ENCODE assay signal across 9 cellular contexts in genomic region chr10:84204122-84204521, GRCh38. TPM values are rescaled to one million over a fixed set of nuclear protein-coding genes. Genes with fewer than 3 reads are reported as not detected.
DNase-seq lines count a peak whose midpoint lies in the region; ATAC-seq and TF ChIP-seq lines count a peak whose summit lies in the region.
"Had no signal": no experiment of that assay in that cellular context is flagged by ENCODE, and none has a peak within 500 bp of the region (broad histone marks: within the 10 kb centered on the region; RNA-seq: fewer than 3 reads in every experiment).

No MANE protein-coding gene starts in this region.

- no peak overlapping the region for H3K27ac Mint-ChIP-seq in Calu3 (ENCODE audit: unreplicated experiment)
- no peak overlapping the region for H3K27ac Mint-ChIP-seq in CD8-positive, alpha-beta T cell

- H3K27ac ChIP-seq in Panc1 (ENCODE audit: low read length) (no peak overlapping the region), right lobe of liver (no peak overlapping the region), upper lobe of left lung (no peak overlapping the region)
- H3K27ac ChIP-seq in CD8-positive, alpha-beta T cell (ENCODE audit: low read depth, low read length): no peak overlapping the region

- H3K9me3 Mint-ChIP-seq in Calu3 (ENCODE audit: low read depth, unreplicated experiment): no peaks in the 10 kb centered on the region
- no peaks in the 10 kb centered on the region for H3K9me3 Mint-ChIP-seq in CD8-positive, alpha-beta T cell

- H3K36me3 ChIP-seq in Panc1 (ENCODE audit: control insufficient read depth, insufficient read depth, low read length) (no peaks in the 10 kb centered on the region), right lobe of liver (no peaks in the 10 kb centered on the region), upper lobe of left lung (no peaks in the 10 kb centered on the region)
- H3K36me3 ChIP-seq in CD8-positive, alpha-beta T cell (ENCODE audit: insufficient read depth, low read length): no peaks in the 10 kb centered on the region

- TF ChIP-seq CTCF in GM13977 (IDR thresholded peaks at IDR 0.05; ENCODE audit: extremely low read depth, insufficient read depth, missing control alignments) (peak; percentile 74), Panc1 (IDR thresholded peaks at IDR 0.05) (peak; percentile 73), right lobe of liver (IDR thresholded peaks at IDR 0.05) (peak in 1 of 4 donors; percentile 29), Calu3 (IDR thresholded peaks at IDR 0.05; ENCODE audit: unreplicated experiment) (no peak), upper lobe of left lung (IDR thresholded peaks at IDR 0.05) (no peak)
- no peak for TF ChIP-seq CTCF in CD8-positive, alpha-beta T cell (IDR thresholded peaks at IDR 0.05)

- TF ChIP-seq POLR2A in right lobe of liver (IDR thresholded peaks at IDR 0.05): no peak
- no peak for TF ChIP-seq POLR2A in upper lobe of left lung (IDR thresholded peaks at IDR 0.05)

- intact Hi-C loops in Panc1 (cut with micrococcal nuclease; ENCODE audit: unreplicated experiment) (no loop called here), right lobe of liver (cut with DNase I) (no loop called here), Calu3 (cut with micrococcal nuclease; ENCODE audit: unreplicated experiment) (no loop called here)
- intact Hi-C loops in CD8-positive, alpha-beta T cell (cut with DNase I, micrococcal nuclease): loop anchor here in 1 of 2 experiments (2.0 kb wide), 1 partner anchor 145 kb away; no protein-coding TSS in a partner anchor

- no peak for ATAC-seq in Panc1
- ATAC-seq in right lobe of liver: peak in 3 of 4 donors; percentile 18 to 20 (median 19)
- no peak for ATAC-seq in upper lobe of left lung (ENCODE audit: low FRiP score in 2 of 2)
- ATAC-seq in CD8-positive, alpha-beta T cell: no peak

- WGBS in right lobe of liver (ENCODE audit: insufficient coverage, low coverage, low lambda C conversion rate, missing lambda C conversion rate): no CpG with 5 or more reads among the region's 4 CpGs
- 80 to 83% methylated on average over 1 to 4 of the region's 4 CpGs for whole genome bisulfite sequencing in upper lobe of left lung, 2 donors

- BruUV-seq in Panc1 (replicated peaks; lab: Mats Ljungman, UMichigan) (no TSS peak), Calu3 (replicated peaks; lab: Mats Ljungman, UMichigan) (no TSS peak)

- no peak for TF ChIP-seq EP300 in upper lobe of left lung (IDR thresholded peaks at IDR 0.05)

- H3K36me3 Mint-ChIP-seq in Calu3 (ENCODE audit: insufficient read depth, unreplicated experiment): peaks cover 3% of the 10 kb centered on the region
- H3K36me3 Mint-ChIP-seq in CD8-positive, alpha-beta T cell: no peaks in the 10 kb centered on the region

- in situ Hi-C loops in GM13977 (cut with MboI; ENCODE audit: low pct_unique_long_range_greater_than_20kb, low sequenced_read_pairs, unreplicated experiment) (no loop called here), Panc1 (cut with HindIII; ENCODE audit: low pct_unique_long_range_greater_than_20kb, low sequenced_read_pairs) (no loop called here)

- DNase-seq in GM13977 (ENCODE audit: low spot score): peak; percentile 75
- DNase-seq in HEK293T (ENCODE audit: extremely low spot score): peak; percentile 59
- DNase-seq in Panc1 (ENCODE audit: low read depth, low spot score): no peak
- DNase-seq in right lobe of liver: no peak
- no peak for DNase-seq in Calu3
- DNase-seq in upper lobe of left lung: no peak
- no peak for DNase-seq in COR-L47 (lab: John Stamatoyannopoulos, UW)
- DNase-seq in CD8-positive, alpha-beta T cell: no peak

- no peak overlapping the region for H3K4me3 Mint-ChIP-seq in Calu3 (ENCODE audit: low read depth, unreplicated experiment)
- H3K4me3 Mint-ChIP-seq in CD8-positive, alpha-beta T cell: no peak overlapping the region

- H3K4me1 Mint-ChIP-seq in Calu3 (ENCODE audit: low read depth, unreplicated experiment): no peaks in the 10 kb centered on the region
- H3K4me1 Mint-ChIP-seq in CD8-positive, alpha-beta T cell (ENCODE audit: low read depth): no peaks in the 10 kb centered on the region

- no peaks in the 10 kb centered on the region for H3K4me1 ChIP-seq in Panc1 (ENCODE audit: control insufficient read depth, insufficient read depth, low read length)
- no peaks in the 10 kb centered on the region for H3K4me1 ChIP-seq in right lobe of liver
- H3K4me1 ChIP-seq in upper lobe of left lung: no peaks in the 10 kb centered on the region
- no peaks in the 10 kb centered on the region for H3K4me1 ChIP-seq in CD8-positive, alpha-beta T cell (ENCODE audit: insufficient read depth, low read length)

- POLR2A ChIA-PET in HEK293T (lab: Yijun Ruan, JAX): no interaction called here
- POLR2A ChIA-PET in Panc1 (lab: Charles Lee): no interaction called here
- POLR2A ChIA-PET in CD8-positive, alpha-beta T cell (lab: Charles Lee): no interaction called here

- H3K4me3 ChIP-seq in Panc1 (ENCODE audit: low read depth in 2 of 2, low read length in 2 of 2) (no peak overlapping the region), right lobe of liver (no peak overlapping the region), upper lobe of left lung (no peak overlapping the region)
- no peak overlapping the region for H3K4me3 ChIP-seq in CD8-positive, alpha-beta T cell (ENCODE audit: low read depth, low read length)

- no peaks in the 10 kb centered on the region for H3K9me3 ChIP-seq in Panc1 (ENCODE audit: control insufficient read depth, insufficient read depth, low read depth, low read length)
- no peaks in the 10 kb centered on the region for H3K9me3 ChIP-seq in right lobe of liver
- no peaks in the 10 kb centered on the region for H3K9me3 ChIP-seq in upper lobe of left lung
- H3K9me3 ChIP-seq in CD8-positive, alpha-beta T cell (ENCODE audit: low read length): no peaks in the 10 kb centered on the region

- peaks cover 57% of the 10 kb centered on the region for H3K27me3 Mint-ChIP-seq in Calu3 (ENCODE audit: unreplicated experiment)
- H3K27me3 Mint-ChIP-seq in CD8-positive, alpha-beta T cell (ENCODE audit: low read depth): no peaks in the 10 kb centered on the region

- CTCF ChIA-PET in HEK293T (lab: Yijun Ruan, JAX): no interaction called here
- CTCF ChIA-PET in Panc1 (lab: Charles Lee): interaction anchor here (1.4 kb wide), 1 partner anchor 56 kb away, joined by 4 read pairs; no protein-coding TSS in a partner anchor
- CTCF ChIA-PET in Calu3 (lab: Charles Lee): no interaction called here
- CTCF ChIA-PET in CD8-positive, alpha-beta T cell (lab: Charles Lee): interaction anchor here (2.3 to 19.8 kb wide), 4 partner anchors 10 to 57 kb away, joined by 9 to 372 read pairs (median 19); partner anchors contain the start of genes CDHR1 and GHITM

- H3K27me3 ChIP-seq in Panc1 (ENCODE audit: control insufficient read depth, insufficient read depth, low read length) (peaks cover 16% of the 10 kb centered on the region), right lobe of liver (no peaks in the 10 kb centered on the region), upper lobe of left lung (no peaks in the 10 kb centered on the region)
- no peaks in the 10 kb centered on the region for H3K27me3 ChIP-seq in CD8-positive, alpha-beta T cell (ENCODE audit: insufficient read depth, low read length)

TF ChIP-seq in HEK293T, 16 proteins besides CTCF, POLR2A, EP300 and RAD21:
- no peak for TF ChIP-seq CTBP1 (IDR thresholded peaks at IDR 0.05; ENCODE audit: borderline replicate concordance)
- TF ChIP-seq FOXM1 (IDR thresholded peaks at IDR 0.05; ENCODE audit: borderline replicate concordance): no peak
- TF ChIP-seq PKNOX1 (IDR thresholded peaks at IDR 0.05): no peak
- TF ChIP-seq L3MBTL2 (conservative IDR thresholded peaks at IDR 0.05): no peak
- no peak for TF ChIP-seq BHLHE40 (IDR thresholded peaks at IDR 0.05; ENCODE audit: borderline replicate concordance)
- TF ChIP-seq SP1 (IDR thresholded peaks at IDR 0.05): no peak
- no peak for TF ChIP-seq LEF1 (IDR thresholded peaks at IDR 0.05; ENCODE audit: borderline replicate concordance)
- TF ChIP-seq ELF4 (IDR thresholded peaks at IDR 0.05): no peak
- no peak for TF ChIP-seq HDGF (IDR thresholded peaks at IDR 0.05; ENCODE audit: borderline replicate concordance)
- TF ChIP-seq SUZ12 (IDR thresholded peaks at IDR 0.05): no peak
- no peak for TF ChIP-seq FOXA1 (IDR thresholded peaks at IDR 0.05)
- TF ChIP-seq TARDBP (IDR thresholded peaks at IDR 0.05): no peak
- TF ChIP-seq FOXK2 (IDR thresholded peaks at IDR 0.05): no peak
- no peak for TF ChIP-seq NFRKB (IDR thresholded peaks at IDR 0.05)
- TF ChIP-seq ZNF384 (IDR thresholded peaks at IDR 0.05): no peak
- no peak for TF ChIP-seq ARNT (IDR thresholded peaks at IDR 0.05)

RNA-seq across cellular contexts. Expression of gene CDHR1, which starts 9.8 kb away (rescaled TPM):
- 0.39 TPM for total RNA-seq in Panc1 (2021; ENCODE audit: unreplicated experiment)
- not detected for polyA plus RNA-seq in Panc1 (2012; ENCODE audit: insufficient read length)
- total RNA-seq in right lobe of liver: under 1 TPM in 5 of 6 experiments, not detected in 1; 0.09 to 0.42 (median 0.19) TPM
- total RNA-seq in Calu3 (2022): not detected in 2 replicates
- total RNA-seq in upper lobe of left lung: under 1 TPM in 4 of 6 donors, not detected in 2; 0.30 to 0.46 (median 0.33) TPM
- total RNA-seq in CD8-positive, alpha-beta T cell: 1 to 10 TPM; 1.5 to 1.7 TPM
- total RNA-seq: M059J had no signal

RNA-seq across cellular contexts. Expression of gene LRIT2, which starts 21.2 kb away (rescaled TPM):
- total RNA-seq in Panc1 (2021; ENCODE audit: unreplicated experiment) (not detected), right lobe of liver (not detected), Calu3 (2022) (not detected in 2 replicates), upper lobe of left lung (not detected)
- not detected for polyA plus RNA-seq in Panc1 (2012; ENCODE audit: insufficient read length)
- not detected for total RNA-seq in CD8-positive, alpha-beta T cell
- total RNA-seq: M059J had no signal

RNA-seq across cellular contexts. Expression of gene GPR15LG, which starts 30.5 kb away (rescaled TPM):
- total RNA-seq in Panc1 (2021; ENCODE audit: unreplicated experiment) (0.41 TPM), right lobe of liver (not detected), Calu3 (2022) (not detected in 2 replicates), upper lobe of left lung (under 1 TPM in 1 of 6 donors, not detected in 5; 0.37 TPM)
- not detected for polyA plus RNA-seq in Panc1 (2012; ENCODE audit: insufficient read length)
- total RNA-seq in CD8-positive, alpha-beta T cell: not detected
- total RNA-seq: M059J had no signal

RNA-seq across cellular contexts. Expression of gene LRIT1, which starts 37.2 kb away (rescaled TPM):
- total RNA-seq in Panc1 (2021; ENCODE audit: unreplicated experiment) (not detected), right lobe of liver (not detected), Calu3 (2022) (not detected in 2 replicates), upper lobe of left lung (not detected)
- not detected for polyA plus RNA-seq in Panc1 (2012; ENCODE audit: insufficient read length)
- not detected for total RNA-seq in CD8-positive, alpha-beta T cell
- total RNA-seq: M059J had no signal

RNA-seq across cellular contexts. Expression of gene RGR, which starts 40.7 kb away (rescaled TPM):
- total RNA-seq in Panc1 (2021; ENCODE audit: unreplicated experiment) (not detected), right lobe of liver (not detected), Calu3 (2022) (not detected in 2 replicates), upper lobe of left lung (10 to 100 TPM in 1 of 6 donors, under 1 TPM in 2, not detected in 3; 0.49 to 14.7 (median 0.91) TPM)
- polyA plus RNA-seq in Panc1 (2012; ENCODE audit: insufficient read length): not detected
- total RNA-seq in CD8-positive, alpha-beta T cell: not detected
- total RNA-seq: M059J had no signal

Comparison
In these comparisons a context has a peak if more than half of its experiments do, and no peak if none do; other contexts are left out.
1. DNase-seq: peak in GM13977 (single experiment) and HEK293T (single experiment); none in Panc1 (single experiment), right lobe of liver (0 of 3), Calu3 (single experiment), upper lobe of left lung (0 of 2), COR-L47 (single experiment) and CD8-positive, alpha-beta T cell (0 of 7).
2. CTCF ChIP-seq: peak in GM13977 (single experiment) and Panc1 (single experiment); none in Calu3 (single experiment), upper lobe of left lung (0 of 6) and CD8-positive, alpha-beta T cell (single experiment).
3. ATAC-seq: peak in right lobe of liver (3 of 4); none in Panc1 (single experiment), upper lobe of left lung (0 of 2) and CD8-positive, alpha-beta T cell (single experiment).
4. CTCF ChIA-PET loops: an anchor here in Panc1 (1.4 kb wide) and CD8-positive, alpha-beta T cell (2.3 to 19.8 kb wide); none called in HEK293T and Calu3.